1 cellular context compared by ENCODE assay signal in genomic region chr12:76866726-76867125, GRCh38.
TF ChIP-seq lines count a peak whose summit lies in the region.

No MANE protein-coding gene starts in this region.

TF ChIP-seq in GM23338, 12 proteins besides CTCF, POLR2A, EP300 and RAD21 (continued from another document):
- no peak for TF ChIP-seq REST (IDR thresholded peaks at IDR 0.05; ENCODE audit: unreplicated experiment)
- no peak for TF ChIP-seq POLR2AphosphoS5 (IDR thresholded peaks at IDR 0.05; ENCODE audit: low read depth)
- TF ChIP-seq ETS1 (IDR thresholded peaks at IDR 0.05): no peak
- TF ChIP-seq ZNF331 (CRISPR knock-in tag; IDR thresholded peaks at IDR 0.05; ENCODE audit: low read depth): no peak
- no peak for TF ChIP-seq ZNF114 (CRISPR knock-in tag; IDR thresholded peaks at IDR 0.05)
- TF ChIP-seq EZH2 (IDR thresholded peaks at IDR 0.05; ENCODE audit: low read depth, unreplicated experiment): no peak
- TF ChIP-seq EZH2phosphoT487 (IDR thresholded peaks at IDR 0.05; ENCODE audit: unreplicated experiment): no peak
- TF ChIP-seq NANOG (IDR thresholded peaks at IDR 0.05; ENCODE audit: borderline replicate concordance): no peak
TF ChIP-seq in GM23338: peak in this region for 0.
